In genomic region chr9:120616961-120617636, GRCh38 we compare ENCODE assay signal across 26 cellular contexts. TPM values are rescaled to one million over a fixed set of nuclear protein-coding genes. Genes with fewer than 3 reads are reported as not detected.
A peak's percentile ranks its signal among the peaks of the same experiment; 100 is the strongest.
DNase-seq lines count a peak whose midpoint lies in the region; ATAC-seq and TF ChIP-seq lines count a peak whose summit lies in the region.
"Had no signal": no experiment of that assay in that cellular context is flagged by ENCODE, and none has a peak within 500 bp of the region (broad histone marks: within the 10 kb centered on the region; RNA-seq: fewer than 3 reads in every experiment).

No MANE protein-coding gene starts in this region.

- no peak for ATAC-seq in activated T-cell treated with anti-CD3 and anti-CD28 coated beads, Interleukin-2, amount 50 U/mL, for 72 hours (replicated peaks in 1 of 2)
- ATAC-seq in activated T-helper 17 cell treated with anti-CD3 and anti-CD28 coated beads, Interleukin-2, amount 50 U/mL, for 72 hours (replicated peaks) = no peak
- ATAC-seq: heart right ventricle, mucosa of descending colon, Right ventricle myocardium inferior had no signal

- H3K9me3 ChIP-seq in left ventricle myocardium inferior (replicated peaks) = no peaks in the 10 kb centered on the region
- H3K9me3 ChIP-seq: heart right ventricle, mucosa of descending colon, prostate gland, tibial artery had no signal

- H3K4me3 Mint-ChIP-seq in activated T-cell treated with anti-CD3 and anti-CD28 coated beads, Interleukin-2, amount 50 U/mL, for 72 hours = no peak overlapping the region
- no peak overlapping the region for H3K4me3 Mint-ChIP-seq in activated T-cell treated with anti-CD3 and anti-CD28 coated beads, Interleukin-2, amount 50 U/mL, for 24 hours
- no peak overlapping the region for H3K4me3 Mint-ChIP-seq in activated T-helper 17 cell treated with anti-CD3 and anti-CD28 coated beads, Interleukin-2, amount 50 U/mL, for 72 hours
- H3K4me3 Mint-ChIP-seq: activated naive CD4-positive, alpha-beta T cell treated with anti-CD3 and anti-CD28 coated beads, Interleukin-2, amount 50 U/mL, for 24 hours had no signal

- no peaks in the 10 kb centered on the region for H3K36me3 Mint-ChIP-seq in activated T-cell treated with anti-CD3 and anti-CD28 coated beads, Interleukin-2, amount 50 U/mL, for 72 hours (ENCODE audit: insufficient read depth in 2 of 2)
- peaks cover 2% of the 10 kb centered on the region for H3K36me3 Mint-ChIP-seq in activated T-cell treated with anti-CD3 and anti-CD28 coated beads, Interleukin-2, amount 50 U/mL, for 24 hours (ENCODE audit: low read depth)
- H3K36me3 Mint-ChIP-seq in activated T-helper 17 cell treated with anti-CD3 and anti-CD28 coated beads, Interleukin-2, amount 50 U/mL, for 72 hours (ENCODE audit: low read depth) = no peaks in the 10 kb centered on the region
- H3K36me3 Mint-ChIP-seq: activated naive CD4-positive, alpha-beta T cell treated with anti-CD3 and anti-CD28 coated beads, Interleukin-2, amount 50 U/mL, for 24 hours had no signal

- H3K27ac Mint-ChIP-seq in activated T-cell treated with anti-CD3 and anti-CD28 coated beads, Interleukin-2, amount 50 U/mL, for 72 hours = peak overlapping the region; percentile 41
- no peak overlapping the region for H3K27ac Mint-ChIP-seq in activated T-cell treated with anti-CD3 and anti-CD28 coated beads, Interleukin-2, amount 50 U/mL, for 24 hours
- H3K27ac Mint-ChIP-seq in activated T-helper 17 cell treated with anti-CD3 and anti-CD28 coated beads, Interleukin-2, amount 50 U/mL, for 72 hours = peak overlapping the region; percentile 7
- H3K27ac Mint-ChIP-seq: activated naive CD4-positive, alpha-beta T cell treated with anti-CD3 and anti-CD28 coated beads, Interleukin-2, amount 50 U/mL, for 24 hours had no signal

- H3K27ac ChIP-seq in epithelial cell of prostate = peak overlapping the region; percentile 57
- peak overlapping the region; percentile 63 for H3K27ac ChIP-seq in substantia nigra (ENCODE audit: low read depth, low read length, poor library complexity, severe bottlenecking)
- no peak overlapping the region for H3K27ac ChIP-seq in left ventricle myocardium inferior (replicated peaks)
- H3K27ac ChIP-seq: brain microvascular endothelial cell, heart right ventricle, prostate gland, tibial artery had no signal

- H3K4me3 ChIP-seq in left ventricle myocardium inferior = no peak overlapping the region
- H3K4me3 ChIP-seq: heart right ventricle, mucosa of descending colon, prostate gland, tibial artery had no signal

- intact Hi-C loops in left ventricle myocardium inferior (cut with micrococcal nuclease) = no loop called here

- no peaks in the 10 kb centered on the region for H3K27me3 ChIP-seq in left ventricle myocardium inferior (ENCODE audit: low read depth)
- H3K27me3 ChIP-seq: brain microvascular endothelial cell, heart right ventricle, tibial artery had no signal

- no peaks in the 10 kb centered on the region for H3K4me1 ChIP-seq in left ventricle myocardium inferior
- H3K4me1 ChIP-seq: prostate gland, tibial artery had no signal

- H3K4me1 Mint-ChIP-seq in activated T-cell treated with anti-CD3 and anti-CD28 coated beads, Interleukin-2, amount 50 U/mL, for 72 hours (ENCODE audit: low read depth) = peaks cover 14% of the 10 kb centered on the region
- H3K4me1 Mint-ChIP-seq in activated T-cell treated with anti-CD3 and anti-CD28 coated beads, Interleukin-2, amount 50 U/mL, for 24 hours (ENCODE audit: low read depth) = peaks cover 5% of the 10 kb centered on the region
- peaks cover 7% of the 10 kb centered on the region for H3K4me1 Mint-ChIP-seq in activated T-helper 17 cell treated with anti-CD3 and anti-CD28 coated beads, Interleukin-2, amount 50 U/mL, for 72 hours

- no peaks in the 10 kb centered on the region for H3K36me3 ChIP-seq in left ventricle myocardium inferior
- H3K36me3 ChIP-seq: brain microvascular endothelial cell, prostate gland had no signal

- H3K27me3 Mint-ChIP-seq in activated T-cell treated with anti-CD3 and anti-CD28 coated beads, Interleukin-2, amount 50 U/mL, for 72 hours (ENCODE audit: low read depth) = no peaks in the 10 kb centered on the region
- no peaks in the 10 kb centered on the region for H3K27me3 Mint-ChIP-seq in activated T-cell treated with anti-CD3 and anti-CD28 coated beads, Interleukin-2, amount 50 U/mL, for 24 hours
- no peaks in the 10 kb centered on the region for H3K27me3 Mint-ChIP-seq in activated T-helper 17 cell treated with anti-CD3 and anti-CD28 coated beads, Interleukin-2, amount 50 U/mL, for 72 hours
- H3K27me3 Mint-ChIP-seq: activated naive CD4-positive, alpha-beta T cell treated with anti-CD3 and anti-CD28 coated beads, Interleukin-2, amount 50 U/mL, for 24 hours had no signal

- no peak for TF ChIP-seq CTCF in left ventricle myocardium inferior (IDR thresholded peaks at IDR 0.05; ENCODE audit: borderline replicate concordance)

- H3K9me3 Mint-ChIP-seq in activated T-cell treated with anti-CD3 and anti-CD28 coated beads, Interleukin-2, amount 50 U/mL, for 72 hours = no peaks in the 10 kb centered on the region
- H3K9me3 Mint-ChIP-seq in activated T-cell treated with anti-CD3 and anti-CD28 coated beads, Interleukin-2, amount 50 U/mL, for 24 hours = no peaks in the 10 kb centered on the region
- H3K9me3 Mint-ChIP-seq in activated T-helper 17 cell treated with anti-CD3 and anti-CD28 coated beads, Interleukin-2, amount 50 U/mL, for 72 hours = no peaks in the 10 kb centered on the region
- H3K9me3 Mint-ChIP-seq: activated naive CD4-positive, alpha-beta T cell treated with anti-CD3 and anti-CD28 coated beads, Interleukin-2, amount 50 U/mL, for 24 hours had no signal

- no peak for DNase-seq in activated T-cell treated with anti-CD3 and anti-CD28 coated beads, Interleukin-2, amount 50 U/mL, for 72 hours
- no peak for DNase-seq in activated T-cell treated with anti-CD3 and anti-CD28 coated beads, Interleukin-2, amount 50 U/mL, for 24 hours
- DNase-seq in epithelial cell of prostate (ENCODE audit: low read depth, low spot score) (no peak), substantia nigra (lab: John Stamatoyannopoulos, UW) (no peak), left ventricle myocardium inferior (no peak), SKM-1 (lab: John Stamatoyannopoulos, UW; ENCODE audit: unreplicated experiment) (no peak), ecto neural progenitor cell (ENCODE audit: low spot score) (no peak)
- DNase-seq: 8988T; activated CD4-positive, CD25-positive, alpha-beta regulatory T cell treated with anti-CD3 and anti-CD28 coated beads, Interleukin-2, amount 50 U/mL, for 72 hours; activated T-cell treated with anti-CD3 and anti-CD28 coated beads, Interleukin-2, amount 50 U/mL, for 48 hours; brain microvascular endothelial cell; COR-L47; cortex of kidney; DND-41; heart right ventricle; Kasumi-1; mucosa of descending colon; NCI-H1048; NCI-H1930; NCI-H2227 treated with DMSO at 0.1 percent for 48 hours; NCI-H748 treated with DMSO at 0.1 percent for 48 hours; tibial artery had no signal

RNA-seq across cellular contexts. Expression of gene CDK5RAP2, which starts 37.1 kb away (rescaled TPM):
- total RNA-seq in activated T-cell treated with anti-CD3 and anti-CD28 coated beads, Interleukin-2, amount 50 U/mL, for 72 hours = 10 to 100 TPM; 81.5 to 81.9 TPM
- total RNA-seq in activated T-helper 17 cell treated with anti-CD3 and anti-CD28 coated beads, Interleukin-2, amount 50 U/mL, for 72 hours = 10 to 100 TPM; 65.9 to 68.4 TPM
- 63.6 TPM for total RNA-seq in left ventricle myocardium inferior
